In the genomic region with DNA sequence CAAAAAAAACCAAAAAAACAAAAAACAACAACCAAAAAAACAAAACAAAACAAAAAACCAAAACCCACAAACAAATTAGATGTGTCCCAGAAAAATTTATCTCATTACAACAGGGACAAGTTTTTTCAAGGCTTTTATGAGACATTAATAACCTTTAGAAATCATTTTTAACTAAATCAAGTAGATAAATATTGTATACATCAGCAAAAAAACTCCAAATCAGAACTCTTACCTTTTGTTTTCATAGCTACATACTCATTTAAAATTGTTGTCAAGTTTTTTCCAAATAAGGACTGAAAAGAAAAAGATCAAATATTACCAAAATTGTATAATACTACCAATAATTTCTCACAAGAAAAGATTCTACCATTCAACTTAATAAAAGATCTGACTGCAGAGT, we compare ENCODE assay signal across 26 cellular contexts.
"Had no signal": no experiment of that assay in that cellular context is flagged by ENCODE, and none has a peak within 500 bp of the region (broad histone marks: within the 10 kb centered on the region; RNA-seq: fewer than 3 reads in every experiment).

No MANE protein-coding gene starts in this region.

- ATAC-seq: esophagus mucosa; gastrocnemius medialis; heart left ventricle; left lobe of liver; natural killer cell treated with Interleukin-12 subunit alpha and Interleukin-12 subunit beta and Interleukin-15 and Interleukin-18, amount 100 ng/mL, for 72 hours; sciatic nerve; stimulated activated effector memory CD8-positive, alpha-beta T cell treated with anti-CD3 and anti-CD28 coated beads, Interleukin-12 subunit alpha, Interleukin-12 subunit beta, amount 100 ng/mL, for 72 hours had no signal

- H3K9me3 ChIP-seq: colonic mucosa, gastrocnemius medialis, heart left ventricle, testis, tibial artery had no signal

- DNase-seq: colonic mucosa; effector CD8-positive, alpha-beta T cell; endodermal cell; foreskin fibroblast; gastrocnemius medialis; heart left ventricle; kidney; stimulated activated CD4-positive, alpha-beta T cell treated with anti-CD3 and anti-CD28 coated beads, Interleukin-2, amount 100 ng/mL, for 24 hours; stimulated activated CD4-positive, alpha-beta T cell treated with anti-CD3 and anti-CD28 coated beads, Interleukin-4, amount 100 ng/mL, for 24 hours; stimulated activated naive CD4-positive, alpha-beta T cell treated with Interleukin-2 at 50 U/mL for 16 hours; substantia nigra; testis; tibial artery had no signal

- H3K27me3 Mint-ChIP-seq: dendritic cell treated with granulocyte-macrophage colony-stimulating factor and Interleukin-4, amounts not matched to agents 40 ng/mL and 50 ng/mL, for 4 days; memory B cell; natural killer cell treated with Interleukin-12 subunit alpha and Interleukin-12 subunit beta and Interleukin-15 and Interleukin-18, amount 100 ng/mL, for 72 hours; progenitor cell of endocrine pancreas; type B pancreatic cell had no signal

- H3K27me3 ChIP-seq: colonic mucosa, gastrocnemius medialis, heart left ventricle, hepatocyte, testis, tibial artery had no signal

- H3K4me3 Mint-ChIP-seq: dendritic cell treated with granulocyte-macrophage colony-stimulating factor and Interleukin-4, amounts not matched to agents 40 ng/mL and 50 ng/mL, for 4 days; endodermal cell; memory B cell; natural killer cell treated with Interleukin-12 subunit alpha and Interleukin-12 subunit beta and Interleukin-15 and Interleukin-18, amount 100 ng/mL, for 72 hours; neural crest cell; stimulated activated effector memory CD8-positive, alpha-beta T cell treated with anti-CD3 and anti-CD28 coated beads, Interleukin-12 subunit alpha, Interleukin-12 subunit beta, amount 100 ng/mL, for 72 hours; type B pancreatic cell had no signal

- H3K9me3 Mint-ChIP-seq: dendritic cell treated with granulocyte-macrophage colony-stimulating factor and Interleukin-4, amounts not matched to agents 40 ng/mL and 50 ng/mL, for 4 days; endodermal cell; memory B cell; natural killer cell treated with Interleukin-12 subunit alpha and Interleukin-12 subunit beta and Interleukin-15 and Interleukin-18, amount 100 ng/mL, for 72 hours; neural crest cell; stimulated activated effector memory CD8-positive, alpha-beta T cell treated with anti-CD3 and anti-CD28 coated beads, Interleukin-12 subunit alpha, Interleukin-12 subunit beta, amount 100 ng/mL, for 72 hours; type B pancreatic cell had no signal

- H3K27ac ChIP-seq: colonic mucosa, epithelial cell of prostate, gastrocnemius medialis, heart left ventricle, hepatocyte, parathyroid adenoma, testis, tibial artery had no signal

- H3K4me1 Mint-ChIP-seq: endodermal cell, neural crest cell had no signal

- H3K27ac Mint-ChIP-seq: dendritic cell treated with granulocyte-macrophage colony-stimulating factor and Interleukin-4, amounts not matched to agents 40 ng/mL and 50 ng/mL, for 4 days; endodermal cell; memory B cell; natural killer cell treated with Interleukin-12 subunit alpha and Interleukin-12 subunit beta and Interleukin-15 and Interleukin-18, amount 100 ng/mL, for 72 hours; progenitor cell of endocrine pancreas; stimulated activated effector memory CD8-positive, alpha-beta T cell treated with anti-CD3 and anti-CD28 coated beads, Interleukin-12 subunit alpha, Interleukin-12 subunit beta, amount 100 ng/mL, for 72 hours; type B pancreatic cell had no signal
